ENCODE assay signal across 9 cellular contexts in genomic region chr11:27699926-27700350, GRCh38. TPM values are rescaled to one million over a fixed set of nuclear protein-coding genes. Genes with fewer than 3 reads are reported as not detected.
DNase-seq lines count a peak whose midpoint lies in the region; ATAC-seq and TF ChIP-seq lines count a peak whose summit lies in the region.
"Had no signal": no experiment of that assay in that cellular context is flagged by ENCODE, and none has a peak within 500 bp of the region (broad histone marks: within the 10 kb centered on the region; RNA-seq: fewer than 3 reads in every experiment).

No MANE protein-coding gene starts in this region.

- intact Hi-C loops in right cardiac atrium (cut with DNase I): loop anchor here (5.0 to 10.0 kb wide), 4 partner anchors 822 to 1635 kb away; no protein-coding TSS in a partner anchor
- intact Hi-C loops in gastrocnemius medialis (cut with DNase I; ENCODE audit: low total_unique reads): loop anchor here (2.0 to 5.0 kb wide), 4 partner anchors 53 to 1632 kb away; no protein-coding TSS in a partner anchor

- peak overlapping the region; percentile 48 for H3K4me2 ChIP-seq in SU-DHL-6 (ENCODE audit: low read depth, low read length, poor library complexity, severe bottlenecking)

- H3K4me3 ChIP-seq in GM12864 (ENCODE audit: low read depth, low read length) (peak overlapping the region; percentile 48), SU-DHL-6 (ENCODE audit: insufficient read depth, low read length, poor library complexity, severe bottlenecking) (peak overlapping the region; percentile 40), right cardiac atrium (ENCODE audit: low read length) (peak overlapping the region; percentile 81), gastrocnemius medialis (peak overlapping the region; percentile 58 to 63 (median 60))

- TF ChIP-seq CTCF in GM12864 (IDR thresholded peaks at IDR 0.05; ENCODE audit: low read depth, low read length, missing control alignments) (no peak), SU-DHL-6 (IDR thresholded peaks at IDR 0.05; ENCODE audit: insufficient read depth, low read length, poor library complexity, severe bottlenecking) (no peak), gastrocnemius medialis (IDR thresholded peaks at IDR 0.05 in 4 of 5, conservative IDR thresholded peaks at IDR 0.05 in 1 of 5) (no peak)

- DNase-seq in GM12864 (ENCODE audit: low read depth) (no peak), right cardiac atrium (peak in 2 of 3 donors; percentile 48 to 52), gastrocnemius medialis (no peak), NK-92 (lab: John Stamatoyannopoulos, UW; ENCODE audit: unreplicated experiment) (no peak), cerebellum (ENCODE audit: low spot score) (no peak), HUDEP-2 (lab: John Stamatoyannopoulos, UW; ENCODE audit: unreplicated experiment in 76 of 76) (no peak)
- DNase-seq: effector CD4-positive, alpha-beta T cell had no signal

- no peaks in the 10 kb centered on the region for H3K9me2 ChIP-seq in SU-DHL-6 (replicated peaks; ENCODE audit: insufficient read depth, low read length)

- H3K9me3 ChIP-seq in SU-DHL-6 (ENCODE audit: insufficient read depth, low read length): no peaks in the 10 kb centered on the region
- no peaks in the 10 kb centered on the region for H3K9me3 ChIP-seq in right cardiac atrium (ENCODE audit: control insufficient read depth, low read length)
- H3K9me3 ChIP-seq in gastrocnemius medialis: no peaks in the 10 kb centered on the region

- no peaks in the 10 kb centered on the region for H3F3A ChIP-seq in SU-DHL-6 (ENCODE audit: insufficient read depth)

- no peak overlapping the region; the same call in 1 of the 2 replicates for H3K9ac ChIP-seq in SU-DHL-6 (ENCODE audit: low read length)

- no peaks in the 10 kb centered on the region for H3K79me2 ChIP-seq in SU-DHL-6 (ENCODE audit: insufficient read depth, low read length)

- in situ Hi-C loops in gastrocnemius medialis (cut with MboI; ENCODE audit: low sequenced_read_pairs in 4 of 4): loop anchor here in 2 of 4 donors (25.0 kb wide), 1 partner anchor 837 kb away; no protein-coding TSS in a partner anchor

- no peak overlapping the region for H2AFZ ChIP-seq in SU-DHL-6 (ENCODE audit: low read depth, low read length, severe bottlenecking)

- no peaks in the 10 kb centered on the region for H3K27me3 ChIP-seq in SU-DHL-6 (ENCODE audit: low read length)
- H3K27me3 ChIP-seq in right cardiac atrium (ENCODE audit: control insufficient read depth, insufficient read depth): no peaks in the 10 kb centered on the region
- peaks cover 0 to 34% (median 22%) of the 10 kb centered on the region in 3 donors for H3K27me3 ChIP-seq in gastrocnemius medialis

- H3K27ac ChIP-seq in SU-DHL-6 (ENCODE audit: low read depth, low read length) (no peak overlapping the region), right cardiac atrium (ENCODE audit: low read length) (no peak overlapping the region), gastrocnemius medialis (peak overlapping the region in 1 of 4 donors; percentile 13)

- ATAC-seq in right cardiac atrium: no peak
- ATAC-seq in gastrocnemius medialis: no peak
- ATAC-seq in HG03460 (IDR thresholded peaks at IDR 0.05; ENCODE audit: unreplicated experiment): no peak

- H3K4me1 ChIP-seq in right cardiac atrium (ENCODE audit: control insufficient read depth, insufficient read depth, low read length): peaks cover 7% of the 10 kb centered on the region
- H3K4me1 ChIP-seq in gastrocnemius medialis: peaks cover 13 to 20% of the 10 kb centered on the region in 2 donors

- H3K36me3 ChIP-seq in SU-DHL-6 (ENCODE audit: low read length): no peaks in the 10 kb centered on the region
- H3K36me3 ChIP-seq in gastrocnemius medialis: no peaks in the 10 kb centered on the region

- no peak for TF ChIP-seq POLR2A in gastrocnemius medialis (IDR thresholded peaks at IDR 0.05)

- WGBS in right cardiac atrium: 1% methylated on average over 28 of the region's 28 CpGs

- no peaks in the 10 kb centered on the region for H4K20me1 ChIP-seq in SU-DHL-6 (ENCODE audit: low read depth, low read length)

RNA-seq across cellular contexts. Expression of gene BDNF, which starts 0.3 kb away (rescaled TPM):
- total RNA-seq in right cardiac atrium (under 1 TPM in 3 of 4 donors, not detected in 1; 0.06 to 0.09 (median 0.08) TPM), gastrocnemius medialis (under 1 TPM in 1 of 4 donors, not detected in 3; 0.09 TPM), cerebellum (1.5 TPM)
- 0.05 TPM for polyA plus RNA-seq in right cardiac atrium

Comparison
In these comparisons a context has a peak if more than half of its experiments do, and no peak if none do; other contexts are left out.
1. DNase-seq: peak in right cardiac atrium (2 of 3); none in GM12864 (single experiment), gastrocnemius medialis (0 of 2), NK-92 (single experiment), cerebellum (single experiment) and HUDEP-2 (0 of 76).
2. Peak in every context shown above with its lines, with median percentiles within 50 percentile points of each other: H3K4me3 ChIP-seq.